8 cellular contexts compared by ENCODE assay signal in the genomic region with DNA sequence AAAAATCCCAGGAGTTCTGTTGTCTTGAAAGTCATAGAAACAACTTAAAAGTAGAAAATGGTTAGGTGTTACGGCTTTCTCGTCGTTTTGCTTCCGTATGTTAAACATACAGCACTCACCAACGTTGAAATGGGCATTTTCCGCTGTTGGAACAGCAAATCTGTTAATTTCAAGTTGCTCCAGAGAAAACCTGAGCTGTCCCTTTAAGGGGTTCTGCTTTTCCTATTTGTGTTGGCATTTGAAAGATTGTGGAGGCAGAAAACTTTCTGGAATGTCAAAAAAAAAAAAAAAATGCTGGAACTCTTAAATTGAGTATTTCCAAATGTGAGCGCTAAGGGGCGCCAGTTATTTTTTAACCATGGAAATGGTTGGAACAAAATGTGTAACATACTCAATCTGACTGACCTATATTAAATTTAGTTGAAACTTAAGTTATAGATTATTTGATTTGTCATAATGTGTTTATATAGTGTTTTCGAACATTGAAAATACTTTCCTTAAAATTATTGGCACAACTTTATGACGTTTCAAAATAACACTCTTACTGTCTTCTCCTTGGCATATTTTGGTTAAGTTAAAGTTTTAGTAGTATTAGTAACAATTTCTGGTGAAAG. TPM values are rescaled to one million over a fixed set of nuclear protein-coding genes. Genes with fewer than 3 reads are reported as not detected.
DNase-seq lines count a peak whose midpoint lies in the region; ATAC-seq and TF ChIP-seq lines count a peak whose summit lies in the region.

No MANE protein-coding gene starts in this region.

- no peak overlapping the region for H2BK120ac ChIP-seq in trophoblast cell (ENCODE audit: insufficient read depth, low read length, poor library complexity)

- H3K27me3 ChIP-seq in ACC112 (ENCODE audit: insufficient read depth, low read length) (no peaks in the 10 kb centered on the region), GM06990 (replicated peaks; ENCODE audit: control insufficient read depth, insufficient read depth, low read length) (no peaks in the 10 kb centered on the region), trophoblast cell (ENCODE audit: insufficient read depth, low read length) (no peaks in the 10 kb centered on the region)

- H3K27ac ChIP-seq in ACC112 (ENCODE audit: low read depth, low read length) = peak overlapping the region; percentile 84
- peak overlapping the region; percentile 99 for H3K27ac ChIP-seq in trophoblast cell (ENCODE audit: low read depth, low read length)

- TF ChIP-seq CTCF in GM06990 (IDR thresholded peaks at IDR 0.05; ENCODE audit: insufficient read depth, low read length, poor library complexity, severe bottlenecking) = peak; percentile 54

- H4K8ac ChIP-seq in trophoblast cell (ENCODE audit: low read depth, low read length) = no peak overlapping the region

- H2AFZ ChIP-seq in ACC112 (ENCODE audit: low read length, unreplicated experiment) = peak overlapping the region; percentile 60
- no peak overlapping the region for H2AFZ ChIP-seq in trophoblast cell (ENCODE audit: insufficient read depth, low read length, poor library complexity)

- no peak overlapping the region for H3K14ac ChIP-seq in trophoblast cell (ENCODE audit: low read length)

- H3K4ac ChIP-seq in trophoblast cell (ENCODE audit: low read depth, low read length) = no peak overlapping the region

- no CpG with 5 or more reads among the region's 10 CpGs for WGBS in trophoblast cell (ENCODE audit: extremely low coverage, insufficient coverage, insufficient read length)

- H3K18ac ChIP-seq in trophoblast cell (ENCODE audit: low read length) = no peak overlapping the region

- H2AK5ac ChIP-seq in trophoblast cell (ENCODE audit: low read length) = no peak overlapping the region

- H3K4me3 ChIP-seq in ACC112 (ENCODE audit: low read depth, low read length) (peak overlapping the region; percentile 91), GM06990 (replicated peaks; ENCODE audit: low read depth, low read length) (peak overlapping the region; percentile 92), trophoblast cell (ENCODE audit: low read depth, low read length) (no peak overlapping the region)

- no peaks in the 10 kb centered on the region for H3K9me3 Mint-ChIP-seq in activated naive CD4-positive, alpha-beta T cell treated with anti-CD3 and anti-CD28 coated beads, Interleukin-2, amount 50 U/mL, for 72 hours

- H3K4me2 ChIP-seq in trophoblast cell (ENCODE audit: low read length) = peak overlapping the region; percentile 76

- no peak overlapping the region for H4K12ac ChIP-seq in trophoblast cell (ENCODE audit: low read depth, low read length)

- no peak overlapping the region for H2BK5ac ChIP-seq in trophoblast cell (ENCODE audit: low read depth, low read length, poor library complexity)

- H3K36me3 ChIP-seq in ACC112 (ENCODE audit: insufficient read depth, low read length) (no peaks in the 10 kb centered on the region), GM06990 (ENCODE audit: control insufficient read depth, insufficient read depth, low read length) (no peaks in the 10 kb centered on the region), trophoblast cell (ENCODE audit: control insufficient read depth in 1 of 2, insufficient read depth in 2 of 2, low read length in 2 of 2) (peaks cover 0 to under 1% of the 10 kb centered on the region in 2 experiments)

- no peak overlapping the region for H2BK12ac ChIP-seq in trophoblast cell (ENCODE audit: low read length)

- H4K91ac ChIP-seq in trophoblast cell (ENCODE audit: low read depth, low read length) = no peak overlapping the region

- no peaks in the 10 kb centered on the region for H3K9me3 ChIP-seq in trophoblast cell (ENCODE audit: insufficient read depth, low read depth, low read length)

- H3K9ac ChIP-seq in trophoblast cell (ENCODE audit: low read length) = no peak overlapping the region

- H3K79me2 ChIP-seq in ACC112 (ENCODE audit: control insufficient read depth, insufficient read depth, low read length, unreplicated experiment) (peaks cover 70% of the 10 kb centered on the region), trophoblast cell (ENCODE audit: control insufficient read depth, insufficient read depth, low read length, poor library complexity) (peaks cover 26% of the 10 kb centered on the region)

- H3K79me1 ChIP-seq in trophoblast cell (ENCODE audit: low read length) = peaks cover 28% of the 10 kb centered on the region

- ATAC-seq in activated naive CD4-positive, alpha-beta T cell treated with anti-CD3 and anti-CD28 coated beads, Interleukin-2, amount 50 U/mL, for 72 hours = no peak
- ATAC-seq in HG02938 (IDR thresholded peaks at IDR 0.05; ENCODE audit: unreplicated experiment) = no peak

- DNase-seq in GM06990 (ENCODE audit: extremely low read depth, insufficient read length) = peak; percentile 38
- peak; percentile 27 to 61 for DNase-seq in NCI-H446 (lab: John Stamatoyannopoulos, UW)
- DNase-seq in activated naive CD4-positive, alpha-beta T cell treated with anti-CD3 and anti-CD28 coated beads, Interleukin-2, amount 50 U/mL, for 72 hours (ENCODE audit: low spot score in 2 of 2) = peak in 1 of 2 donors; percentile 20
- DNase-seq in globus pallidus (ENCODE audit: low spot score) = peak; percentile 85
- DNase-seq in trophoblast cell = peak; percentile 66 to 95
- no peak for DNase-seq in NCI-H1930 (lab: John Stamatoyannopoulos, UW)

- H3K23ac ChIP-seq in trophoblast cell (ENCODE audit: low read length) = no peak overlapping the region

- peaks cover 0 to 5% of the 10 kb centered on the region in 2 donors for H3K36me3 Mint-ChIP-seq in activated naive CD4-positive, alpha-beta T cell treated with anti-CD3 and anti-CD28 coated beads, Interleukin-2, amount 50 U/mL, for 72 hours

- H3K27ac Mint-ChIP-seq in activated naive CD4-positive, alpha-beta T cell treated with anti-CD3 and anti-CD28 coated beads, Interleukin-2, amount 50 U/mL, for 72 hours = peak overlapping the region; percentile 83 to 85

- H3K4me1 ChIP-seq in ACC112 (ENCODE audit: control insufficient read depth, insufficient read depth, low read length, unreplicated experiment) (peaks cover 31% of the 10 kb centered on the region), trophoblast cell (ENCODE audit: control insufficient read depth in 1 of 2, insufficient read depth in 2 of 2, low read length in 2 of 2) (peaks cover 0 to 2% of the 10 kb centered on the region in 2 experiments)

RNA-seq across cellular contexts. Expression of gene QKI, which starts 2.2 kb away (rescaled TPM):
- total RNA-seq in activated naive CD4-positive, alpha-beta T cell treated with anti-CD3 and anti-CD28 coated beads, Interleukin-2, amount 50 U/mL, for 72 hours = 10 to 100 TPM; 54.7 to 61.8 TPM
- polyA plus RNA-seq in trophoblast cell (2013) = 142 TPM in 2 replicates

Comparison
In these comparisons a context has a peak if more than half of its experiments do, and no peak if none do; other contexts are left out.
1. DNase-seq: peak in GM06990 (single experiment), NCI-H446 (2 of 2), globus pallidus (single experiment) and trophoblast cell (2 of 2); none in NCI-H1930 (0 of 2).